ENCODE assay signal across 20 cellular contexts in genomic region chr1:51689073-51689435, GRCh38.
DNase-seq lines count a peak whose midpoint lies in the region; ATAC-seq and TF ChIP-seq lines count a peak whose summit lies in the region.
"Had no signal": no experiment of that assay in that cellular context is flagged by ENCODE, and none has a peak within 500 bp of the region (broad histone marks: within the 10 kb centered on the region; RNA-seq: fewer than 3 reads in every experiment).

No MANE protein-coding gene starts in this region.

- H3K27ac Mint-ChIP-seq in memory B cell, result peak overlapping the region; percentile 10
- H3K27ac Mint-ChIP-seq: activated naive CD4-positive, alpha-beta T cell treated with anti-CD3 and anti-CD28 coated beads, Interleukin-2, amount 50 U/mL, for 72 hours; naive thymus-derived CD4-positive, alpha-beta T cell had no signal

- H3K27me3 ChIP-seq in left ventricle myocardium inferior (ENCODE audit: low read depth) (no peaks in the 10 kb centered on the region), right atrium auricular region (no peaks in the 10 kb centered on the region), upper lobe of right lung (no peaks in the 10 kb centered on the region)
- H3K27me3 ChIP-seq: pancreas, sigmoid colon had no signal

- no peak overlapping the region for H3K4me3 Mint-ChIP-seq in memory B cell
- H3K4me3 Mint-ChIP-seq: CD4-positive, alpha-beta memory T cell; naive thymus-derived CD4-positive, alpha-beta T cell had no signal

- intact Hi-C loops in left ventricle myocardium inferior (cut with micrococcal nuclease), result no loop called here
- intact Hi-C loops in upper lobe of right lung (cut with DNase I), result no loop called here

- H3K27ac ChIP-seq in left ventricle myocardium inferior (replicated peaks) (peak overlapping the region; percentile 64), right atrium auricular region (peak overlapping the region in 1 of 2 donors; percentile 49), SK-N-MC (peak overlapping the region; percentile 96), upper lobe of right lung (peak overlapping the region; percentile 19)

- H3K9me3 Mint-ChIP-seq in memory B cell, result no peaks in the 10 kb centered on the region
- H3K9me3 Mint-ChIP-seq: activated naive CD4-positive, alpha-beta T cell treated with anti-CD3 and anti-CD28 coated beads, Interleukin-2, amount 50 U/mL, for 72 hours; CD4-positive, alpha-beta memory T cell; naive thymus-derived CD4-positive, alpha-beta T cell had no signal

- H3K4me1 ChIP-seq in left ventricle myocardium inferior, result peaks cover 69% of the 10 kb centered on the region
- peaks cover 0 to 56% of the 10 kb centered on the region in 2 donors for H3K4me1 ChIP-seq in right atrium auricular region
- H3K4me1 ChIP-seq in upper lobe of right lung, result peaks cover 28% of the 10 kb centered on the region

- no peak for TF ChIP-seq CTCF in left ventricle myocardium inferior (IDR thresholded peaks at IDR 0.05; ENCODE audit: borderline replicate concordance)
- TF ChIP-seq CTCF in right atrium auricular region (IDR thresholded peaks at IDR 0.05), result no peak
- TF ChIP-seq CTCF in upper lobe of right lung (IDR thresholded peaks at IDR 0.05), result no peak

- no peak overlapping the region for H3K4me3 ChIP-seq in left ventricle myocardium inferior
- no peak overlapping the region for H3K4me3 ChIP-seq in right atrium auricular region
- peak overlapping the region; percentile 44 for H3K4me3 ChIP-seq in SK-N-MC
- no peak overlapping the region for H3K4me3 ChIP-seq in upper lobe of right lung
- H3K4me3 ChIP-seq: pancreas, sigmoid colon had no signal

- peak overlapping the region; percentile 46 for H3K9ac ChIP-seq in SK-N-MC (ENCODE audit: insufficient read length)

- no peaks in the 10 kb centered on the region for H3K27me3 Mint-ChIP-seq in memory B cell
- H3K27me3 Mint-ChIP-seq: CD4-positive, alpha-beta memory T cell; naive thymus-derived CD4-positive, alpha-beta T cell had no signal

- H3K9me3 ChIP-seq in left ventricle myocardium inferior (replicated peaks) (no peaks in the 10 kb centered on the region), right atrium auricular region (no peaks in the 10 kb centered on the region), SK-N-MC (ENCODE audit: low read depth, low read length) (no peaks in the 10 kb centered on the region), upper lobe of right lung (no peaks in the 10 kb centered on the region)
- H3K9me3 ChIP-seq: pancreas, sigmoid colon had no signal

- DNase-seq in left ventricle myocardium inferior (no peak), right atrium auricular region (ENCODE audit: low spot score) (no peak), SK-N-MC (ENCODE audit: low read depth, low spot score) (peak; percentile 42), memory B cell (ENCODE audit: low spot score in 2 of 2) (no peak), upper lobe of right lung (no peak), putamen (ENCODE audit: low spot score) (no peak), midbrain (lab: John Stamatoyannopoulos, UW) (no peak)
- DNase-seq: activated CD4-positive, alpha-beta T cell treated with anti-CD3 and anti-CD28 coated beads for 4 hours; CD4-positive, alpha-beta memory T cell; effector CD8-positive, alpha-beta T cell; naive thymus-derived CD4-positive, alpha-beta T cell; NCI-H2029; NCI-H226; NCI-H774; pancreas; SHP77; sigmoid colon had no signal

- peaks cover 16% of the 10 kb centered on the region for H3K4me1 Mint-ChIP-seq in memory B cell

- no peaks in the 10 kb centered on the region for H3K36me3 ChIP-seq in left ventricle myocardium inferior
- H3K36me3 ChIP-seq in right atrium auricular region, result no peaks in the 10 kb centered on the region
- H3K36me3 ChIP-seq in SK-N-MC (ENCODE audit: insufficient read depth, low read length), result no peaks in the 10 kb centered on the region
- no peaks in the 10 kb centered on the region for H3K36me3 ChIP-seq in upper lobe of right lung
- H3K36me3 ChIP-seq: pancreas, sigmoid colon had no signal

- H3K36me3 Mint-ChIP-seq in memory B cell, result peaks cover 3% of the 10 kb centered on the region
- H3K36me3 Mint-ChIP-seq: activated naive CD4-positive, alpha-beta T cell treated with anti-CD3 and anti-CD28 coated beads, Interleukin-2, amount 50 U/mL, for 72 hours had no signal

- ATAC-seq in memory B cell (ENCODE audit: low read depth), result no peak
- no peak for ATAC-seq in upper lobe of right lung
- no peak for ATAC-seq in GM21717 (IDR thresholded peaks at IDR 0.05; ENCODE audit: unreplicated experiment)
- ATAC-seq: activated naive CD4-positive, alpha-beta T cell treated with anti-CD3 and anti-CD28 coated beads, Interleukin-2, amount 50 U/mL, for 72 hours; HCT116; naive thymus-derived CD4-positive, alpha-beta T cell had no signal
